ENCODE assay signal across 7 cellular contexts in genomic region chrX:13937370-13938052, GRCh38.
DNase-seq lines count a peak whose midpoint lies in the region; ATAC-seq and TF ChIP-seq lines count a peak whose summit lies in the region.

No MANE protein-coding gene starts in this region.

- TF ChIP-seq RAD21 in neural cell (conservative IDR thresholded peaks at IDR 0.05) = no peak

- no peaks in the 10 kb centered on the region for H3F3A ChIP-seq in neural cell (ENCODE audit: insufficient read depth, low read length, poor library complexity, severe bottlenecking)

- H3K27me3 ChIP-seq in OCI-LY3 (ENCODE audit: low read depth, low read length) (no peaks in the 10 kb centered on the region), neural cell (ENCODE audit: insufficient read depth, low read depth, low read length) (no peaks in the 10 kb centered on the region)

- peak overlapping the region; percentile 50 for H3K27ac ChIP-seq in OCI-LY3 (ENCODE audit: low read length)
- H3K27ac ChIP-seq in neural cell (ENCODE audit: low read length) = peak overlapping the region; percentile 55

- H3K9me3 ChIP-seq in OCI-LY3 (ENCODE audit: insufficient read depth, low read length) = no peaks in the 10 kb centered on the region
- H3K9me3 ChIP-seq in neural cell (ENCODE audit: low read length) = no peaks in the 10 kb centered on the region

- ATAC-seq in GM21423 (IDR thresholded peaks at IDR 0.05; ENCODE audit: unreplicated experiment) = no peak
- no peak for ATAC-seq in HG03520 (IDR thresholded peaks at IDR 0.05; ENCODE audit: unreplicated experiment)

- H3K4me2 ChIP-seq in OCI-LY3 (ENCODE audit: low read length) (peak overlapping the region; percentile 93), neural cell (ENCODE audit: low read length) (peak overlapping the region; percentile 44)

- H3K36me3 ChIP-seq in OCI-LY3 (replicated peaks; ENCODE audit: low read depth, low read length) = peaks cover 7% of the 10 kb centered on the region
- H3K36me3 ChIP-seq in neural cell (ENCODE audit: insufficient read depth, low read length) = no peaks in the 10 kb centered on the region

- H3K4me3 ChIP-seq in GM08714 (ENCODE audit: low read length) (peak overlapping the region; percentile 8; the same call in 1 of the 2 replicates), OCI-LY3 (ENCODE audit: low read length) (peak overlapping the region; percentile 91), epithelial cell of esophagus (ENCODE audit: low read length) (peak overlapping the region; percentile 40), neural cell (ENCODE audit: low read length) (peak overlapping the region; percentile 74)

- no peak for TF ChIP-seq EP300 in neural cell (conservative IDR thresholded peaks at IDR 0.05; ENCODE audit: poor library complexity, severe bottlenecking)

- no peak for TF ChIP-seq CTCF in OCI-LY3 (IDR thresholded peaks at IDR 0.05; ENCODE audit: low read depth, low read length)
- TF ChIP-seq CTCF in epithelial cell of esophagus (IDR thresholded peaks at IDR 0.05; ENCODE audit: insufficient read depth, low read depth, low read length, missing control alignments) = no peak
- no peak for TF ChIP-seq CTCF in neural cell (IDR thresholded peaks at IDR 0.05; ENCODE audit: poor library complexity, severe bottlenecking)

- no peaks in the 10 kb centered on the region for H4K20me1 ChIP-seq in OCI-LY3 (ENCODE audit: insufficient read depth, low read length)
- no peaks in the 10 kb centered on the region for H4K20me1 ChIP-seq in neural cell (ENCODE audit: insufficient read depth)

- H2AFZ ChIP-seq in OCI-LY3 (ENCODE audit: low read depth, low read length) = peak overlapping the region; percentile 76
- H2AFZ ChIP-seq in neural cell (ENCODE audit: low read depth, low read length) = peak overlapping the region; percentile 14

- no peaks in the 10 kb centered on the region for H3K9me2 ChIP-seq in neural cell (ENCODE audit: insufficient read depth, low read length)

- peaks cover 40% of the 10 kb centered on the region for H3K4me1 ChIP-seq in OCI-LY3 (ENCODE audit: low read length)

- DNase-seq in epithelial cell of esophagus (ENCODE audit: low read depth) (no peak), activated gamma-delta T cell treated with Interleukin-2 at 50 U/mL for 16 hours (no peak)

- H3K9ac ChIP-seq in OCI-LY3 (ENCODE audit: low read length) = peak overlapping the region; percentile 79
- H3K9ac ChIP-seq in neural cell (ENCODE audit: low read length) = peak overlapping the region; percentile 70

- H3K79me2 ChIP-seq in OCI-LY3 (ENCODE audit: low read length) = peaks cover 26% of the 10 kb centered on the region
- H3K79me2 ChIP-seq in neural cell (replicated peaks; ENCODE audit: insufficient read depth, low read length) = peaks cover 5% of the 10 kb centered on the region

TF ChIP-seq in neural cell, 6 proteins besides CTCF, POLR2A, EP300 and RAD21:
- TF ChIP-seq TAF1 (IDR thresholded peaks at IDR 0.05; ENCODE audit: low read depth) (no peak), POLR2AphosphoS5 (IDR thresholded peaks at IDR 0.05) (peak; percentile 20), SMC3 (conservative IDR thresholded peaks at IDR 0.05; ENCODE audit: poor library complexity) (peak; percentile 14), REST (IDR thresholded peaks at IDR 0.05; ENCODE audit: borderline replicate concordance) (peak; percentile 78)

Comparison
In these comparisons a context has a peak if more than half of its experiments do, and no peak if none do; other contexts are left out.
1. H3K4me3 ChIP-seq: peak in every context shown above with its lines; median percentile 91 in OCI-LY3; 74 in neural cell; 40 in epithelial cell of esophagus; 8 in GM08714.